1 cellular context compared by ENCODE assay signal in genomic region chr9:72914750-72915149, GRCh38.
TF ChIP-seq lines count a peak whose summit lies in the region.

No MANE protein-coding gene starts in this region.

TF ChIP-seq in A549, 52 proteins besides CTCF, POLR2A, EP300 and RAD21 (continued from another document):
- TF ChIP-seq FOSB (CRISPR knock-in tag; IDR thresholded peaks at IDR 0.05) (no peak; the same call in 1 of the 2 replicates), TFCP2L1 (CRISPR knock-in tag; IDR thresholded peaks at IDR 0.05) (no peak), EHMT2 (IDR thresholded peaks at IDR 0.05; ENCODE audit: low read depth) (no peak), JUNB (IDR thresholded peaks at IDR 0.05) (no peak), BCL3 (IDR thresholded peaks at IDR 0.05) (no peak), FOSL2 (IDR thresholded peaks at IDR 0.05) (no peak), FOSL2 (CRISPR knock-in tag; IDR thresholded peaks at IDR 0.05) (no peak), MYC (IDR thresholded peaks at IDR 0.05; ENCODE audit: borderline replicate concordance, low read length) (no peak), HDAC2 (IDR thresholded peaks at IDR 0.05) (no peak), CBX8 (IDR thresholded peaks at IDR 0.05) (no peak), MAZ (IDR thresholded peaks at IDR 0.05; ENCODE audit: borderline replicate concordance, low read depth, low read length) (no peak), HES2 (IDR thresholded peaks at IDR 0.05) (no peak), HOXA7 (CRISPR knock-in tag; IDR thresholded peaks at IDR 0.05) (peak; percentile 84; the same call in 1 of the 2 replicates), RARB (CRISPR knock-in tag; IDR thresholded peaks at IDR 0.05) (0 out of 2 replicates have a peak, but pooled peaks have one; percentile 21), PBX3 (IDR thresholded peaks at IDR 0.05) (no peak), SMC3 (IDR thresholded peaks at IDR 0.05) (no peak), E2F6 (IDR thresholded peaks at IDR 0.05; ENCODE audit: borderline replicate concordance, low read depth) (no peak), ZFP36 (IDR thresholded peaks at IDR 0.05; ENCODE audit: borderline replicate concordance, partially characterized antibody) (no peak)
- TF ChIP-seq, protein P1, sequence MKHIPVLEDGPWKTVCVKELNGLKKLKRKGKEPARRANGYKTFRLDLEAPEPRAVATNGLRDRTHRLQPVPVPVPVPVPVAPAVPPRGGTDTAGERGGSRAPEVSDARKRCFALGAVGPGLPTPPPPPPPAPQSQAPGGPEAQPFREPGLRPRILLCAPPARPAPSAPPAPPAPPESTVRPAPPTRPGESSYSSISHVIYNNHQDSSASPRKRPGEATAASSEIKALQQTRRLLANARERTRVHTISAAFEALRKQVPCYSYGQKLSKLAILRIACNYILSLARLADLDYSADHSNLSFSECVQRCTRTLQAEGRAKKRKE (CRISPR knock-in tag; IDR thresholded peaks at IDR 0.05; ENCODE audit: low read depth): no peak
- TF ChIP-seq, protein P2, sequence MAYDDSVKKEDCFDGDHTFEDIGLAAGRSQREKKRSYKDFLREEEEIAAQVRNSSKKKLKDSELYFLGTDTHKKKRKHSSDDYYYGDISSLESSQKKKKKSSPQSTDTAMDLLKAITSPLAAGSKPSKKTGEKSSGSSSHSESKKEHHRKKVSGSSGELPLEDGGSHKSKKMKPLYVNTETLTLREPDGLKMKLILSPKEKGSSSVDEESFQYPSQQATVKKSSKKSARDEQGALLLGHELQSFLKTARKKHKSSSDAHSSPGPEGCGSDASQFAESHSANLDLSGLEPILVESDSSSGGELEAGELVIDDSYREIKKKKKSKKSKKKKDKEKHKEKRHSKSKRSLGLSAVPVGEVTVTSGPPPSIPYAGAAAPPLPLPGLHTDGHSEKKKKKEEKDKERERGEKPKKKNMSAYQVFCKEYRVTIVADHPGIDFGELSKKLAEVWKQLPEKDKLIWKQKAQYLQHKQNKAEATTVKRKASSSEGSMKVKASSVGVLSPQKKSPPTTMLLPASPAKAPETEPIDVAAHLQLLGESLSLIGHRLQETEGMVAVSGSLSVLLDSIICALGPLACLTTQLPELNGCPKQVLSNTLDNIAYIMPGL (CRISPR knock-in tag; IDR thresholded peaks at IDR 0.05; ENCODE audit: borderline replicate concordance): no peak
- TF ChIP-seq, protein P3, sequence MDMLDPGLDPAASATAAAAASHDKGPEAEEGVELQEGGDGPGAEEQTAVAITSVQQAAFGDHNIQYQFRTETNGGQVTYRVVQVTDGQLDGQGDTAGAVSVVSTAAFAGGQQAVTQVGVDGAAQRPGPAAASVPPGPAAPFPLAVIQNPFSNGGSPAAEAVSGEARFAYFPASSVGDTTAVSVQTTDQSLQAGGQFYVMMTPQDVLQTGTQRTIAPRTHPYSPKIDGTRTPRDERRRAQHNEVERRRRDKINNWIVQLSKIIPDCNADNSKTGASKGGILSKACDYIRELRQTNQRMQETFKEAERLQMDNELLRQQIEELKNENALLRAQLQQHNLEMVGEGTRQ (IDR thresholded peaks at IDR 0.05): no peak
